In the genomic region with DNA sequence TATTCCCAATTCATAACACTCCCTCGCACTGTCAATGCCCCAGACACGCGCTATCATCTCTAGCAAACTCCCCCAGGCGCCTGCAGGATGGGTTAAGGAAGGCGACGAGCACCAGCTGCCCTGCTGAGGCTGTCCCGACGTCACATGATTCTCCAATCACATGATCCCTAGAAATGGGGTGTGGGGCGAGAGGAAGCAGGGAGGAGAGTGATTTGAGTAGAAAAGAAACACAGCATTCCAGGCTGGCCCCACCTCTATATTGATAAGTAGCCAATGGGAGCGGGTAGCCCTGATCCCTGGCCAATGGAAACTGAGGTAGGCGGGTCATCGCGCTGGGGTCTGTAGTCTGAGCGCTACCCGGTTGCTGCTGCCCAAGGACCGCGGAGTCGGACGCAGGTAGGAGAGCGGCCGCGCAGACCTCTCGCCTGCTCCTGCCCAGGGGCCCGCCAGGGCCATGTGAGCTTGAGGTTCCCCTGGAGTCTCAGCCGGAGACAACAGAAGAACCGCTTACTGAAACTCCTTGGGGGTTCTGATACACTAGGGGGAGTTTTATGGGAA, we compare ENCODE assay signal across 1 cellular context.
A peak's percentile ranks its signal among the peaks of the same experiment; 100 is the strongest.
TF ChIP-seq lines count a peak whose summit lies in the region.

A gene (plus strand): TSS at position 364 of the 558 bp plus-strand sequence. CDS start 3,863 bp downstream, outside the sequence.

TF ChIP-seq in K562, 482 proteins besides CTCF, POLR2A, EP300 and RAD21 (continued from another document and continues in another):
- TF ChIP-seq, protein P1, sequence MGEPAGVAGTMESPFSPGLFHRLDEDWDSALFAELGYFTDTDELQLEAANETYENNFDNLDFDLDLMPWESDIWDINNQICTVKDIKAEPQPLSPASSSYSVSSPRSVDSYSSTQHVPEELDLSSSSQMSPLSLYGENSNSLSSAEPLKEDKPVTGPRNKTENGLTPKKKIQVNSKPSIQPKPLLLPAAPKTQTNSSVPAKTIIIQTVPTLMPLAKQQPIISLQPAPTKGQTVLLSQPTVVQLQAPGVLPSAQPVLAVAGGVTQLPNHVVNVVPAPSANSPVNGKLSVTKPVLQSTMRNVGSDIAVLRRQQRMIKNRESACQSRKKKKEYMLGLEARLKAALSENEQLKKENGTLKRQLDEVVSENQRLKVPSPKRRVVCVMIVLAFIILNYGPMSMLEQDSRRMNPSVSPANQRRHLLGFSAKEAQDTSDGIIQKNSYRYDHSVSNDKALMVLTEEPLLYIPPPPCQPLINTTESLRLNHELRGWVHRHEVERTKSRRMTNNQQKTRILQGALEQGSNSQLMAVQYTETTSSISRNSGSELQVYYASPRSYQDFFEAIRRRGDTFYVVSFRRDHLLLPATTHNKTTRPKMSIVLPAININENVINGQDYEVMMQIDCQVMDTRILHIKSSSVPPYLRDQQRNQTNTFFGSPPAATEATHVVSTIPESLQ (CRISPR knock-in tag; IDR thresholded peaks at IDR 0.05): 0 out of 2 replicates have a peak, but pooled peaks have one; percentile 32
- TF ChIP-seq HDAC2 (IDR thresholded peaks at IDR 0.05): peak; percentile 85
- TF ChIP-seq SMC3 (conservative IDR thresholded peaks at IDR 0.05; ENCODE audit: insufficient read depth, low read depth, low read length): no peak
- peak; percentile 96 to 97 for TF ChIP-seq FOXK2 (conservative IDR thresholded peaks at IDR 0.05 in 1 of 2, IDR thresholded peaks at IDR 0.05 in 1 of 2; ENCODE audit: low read depth in 2 of 2)
- TF ChIP-seq, protein P2, sequence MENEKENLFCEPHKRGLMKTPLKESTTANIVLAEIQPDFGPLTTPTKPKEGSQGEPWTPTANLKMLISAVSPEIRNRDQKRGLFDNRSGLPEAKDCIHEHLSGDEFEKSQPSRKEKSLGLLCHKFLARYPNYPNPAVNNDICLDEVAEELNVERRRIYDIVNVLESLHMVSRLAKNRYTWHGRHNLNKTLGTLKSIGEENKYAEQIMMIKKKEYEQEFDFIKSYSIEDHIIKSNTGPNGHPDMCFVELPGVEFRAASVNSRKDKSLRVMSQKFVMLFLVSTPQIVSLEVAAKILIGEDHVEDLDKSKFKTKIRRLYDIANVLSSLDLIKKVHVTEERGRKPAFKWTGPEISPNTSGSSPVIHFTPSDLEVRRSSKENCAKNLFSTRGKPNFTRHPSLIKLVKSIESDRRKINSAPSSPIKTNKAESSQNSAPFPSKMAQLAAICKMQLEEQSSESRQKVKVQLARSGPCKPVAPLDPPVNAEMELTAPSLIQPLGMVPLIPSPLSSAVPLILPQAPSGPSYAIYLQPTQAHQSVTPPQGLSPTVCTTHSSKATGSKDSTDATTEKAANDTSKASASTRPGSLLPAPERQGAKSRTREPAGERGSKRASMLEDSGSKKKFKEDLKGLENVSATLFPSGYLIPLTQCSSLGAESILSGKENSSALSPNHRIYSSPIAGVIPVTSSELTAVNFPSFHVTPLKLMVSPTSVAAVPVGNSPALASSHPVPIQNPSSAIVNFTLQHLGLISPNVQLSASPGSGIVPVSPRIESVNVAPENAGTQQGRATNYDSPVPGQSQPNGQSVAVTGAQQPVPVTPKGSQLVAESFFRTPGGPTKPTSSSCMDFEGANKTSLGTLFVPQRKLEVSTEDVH (IDR thresholded peaks at IDR 0.05; ENCODE audit: low read depth, partially characterized antibody): peak; percentile 28
- peak; percentile 44; the same call in 1 of the 2 replicates for TF ChIP-seq CXXC5 (CRISPR knock-in tag; IDR thresholded peaks at IDR 0.05)
- TF ChIP-seq, protein P3, sequence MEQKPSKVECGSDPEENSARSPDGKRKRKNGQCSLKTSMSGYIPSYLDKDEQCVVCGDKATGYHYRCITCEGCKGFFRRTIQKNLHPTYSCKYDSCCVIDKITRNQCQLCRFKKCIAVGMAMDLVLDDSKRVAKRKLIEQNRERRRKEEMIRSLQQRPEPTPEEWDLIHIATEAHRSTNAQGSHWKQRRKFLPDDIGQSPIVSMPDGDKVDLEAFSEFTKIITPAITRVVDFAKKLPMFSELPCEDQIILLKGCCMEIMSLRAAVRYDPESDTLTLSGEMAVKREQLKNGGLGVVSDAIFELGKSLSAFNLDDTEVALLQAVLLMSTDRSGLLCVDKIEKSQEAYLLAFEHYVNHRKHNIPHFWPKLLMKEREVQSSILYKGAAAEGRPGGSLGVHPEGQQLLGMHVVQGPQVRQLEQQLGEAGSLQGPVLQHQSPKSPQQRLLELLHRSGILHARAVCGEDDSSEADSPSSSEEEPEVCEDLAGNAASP (IDR thresholded peaks at IDR 0.05): no peak
- no peak for TF ChIP-seq SIX5 (IDR thresholded peaks at IDR 0.05; ENCODE audit: borderline replicate concordance in 1 of 2, insufficient read depth in 1 of 2, low read depth in 1 of 2, low read length in 2 of 2)
- TF ChIP-seq, protein P4, sequence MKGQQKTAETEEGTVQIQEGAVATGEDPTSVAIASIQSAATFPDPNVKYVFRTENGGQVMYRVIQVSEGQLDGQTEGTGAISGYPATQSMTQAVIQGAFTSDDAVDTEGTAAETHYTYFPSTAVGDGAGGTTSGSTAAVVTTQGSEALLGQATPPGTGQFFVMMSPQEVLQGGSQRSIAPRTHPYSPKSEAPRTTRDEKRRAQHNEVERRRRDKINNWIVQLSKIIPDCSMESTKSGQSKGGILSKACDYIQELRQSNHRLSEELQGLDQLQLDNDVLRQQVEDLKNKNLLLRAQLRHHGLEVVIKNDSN (CRISPR knock-in tag; IDR thresholded peaks at IDR 0.05): peak; percentile 98
- peak; percentile 99 for TF ChIP-seq RAD51 (IDR thresholded peaks at IDR 0.05; ENCODE audit: borderline replicate concordance, low read depth)
- peak; percentile 33 for TF ChIP-seq SAP30 (IDR thresholded peaks at IDR 0.05; ENCODE audit: borderline replicate concordance, insufficient read depth, low read depth, low read length, poor library complexity, severe bottlenecking)
- no peak for TF ChIP-seq ESRRA (IDR thresholded peaks at IDR 0.05; ENCODE audit: borderline replicate concordance, low read depth)
- TF ChIP-seq NR4A1 (CRISPR knock-in tag; IDR thresholded peaks at IDR 0.05): no peak
- peak; percentile 19; the same call in 1 of the 2 replicates for TF ChIP-seq NR4A1 (tag; IDR thresholded peaks at IDR 0.05)
- TF ChIP-seq MYC (IDR thresholded peaks at IDR 0.05; ENCODE audit: low read depth, low read length): peak; percentile 52; the same call in 1 of the 2 replicates
- TF ChIP-seq MYC (CRISPR knock-in tag; IDR thresholded peaks at IDR 0.05; ENCODE audit: borderline replicate concordance, low read depth): no peak
- TF ChIP-seq, protein P5, sequence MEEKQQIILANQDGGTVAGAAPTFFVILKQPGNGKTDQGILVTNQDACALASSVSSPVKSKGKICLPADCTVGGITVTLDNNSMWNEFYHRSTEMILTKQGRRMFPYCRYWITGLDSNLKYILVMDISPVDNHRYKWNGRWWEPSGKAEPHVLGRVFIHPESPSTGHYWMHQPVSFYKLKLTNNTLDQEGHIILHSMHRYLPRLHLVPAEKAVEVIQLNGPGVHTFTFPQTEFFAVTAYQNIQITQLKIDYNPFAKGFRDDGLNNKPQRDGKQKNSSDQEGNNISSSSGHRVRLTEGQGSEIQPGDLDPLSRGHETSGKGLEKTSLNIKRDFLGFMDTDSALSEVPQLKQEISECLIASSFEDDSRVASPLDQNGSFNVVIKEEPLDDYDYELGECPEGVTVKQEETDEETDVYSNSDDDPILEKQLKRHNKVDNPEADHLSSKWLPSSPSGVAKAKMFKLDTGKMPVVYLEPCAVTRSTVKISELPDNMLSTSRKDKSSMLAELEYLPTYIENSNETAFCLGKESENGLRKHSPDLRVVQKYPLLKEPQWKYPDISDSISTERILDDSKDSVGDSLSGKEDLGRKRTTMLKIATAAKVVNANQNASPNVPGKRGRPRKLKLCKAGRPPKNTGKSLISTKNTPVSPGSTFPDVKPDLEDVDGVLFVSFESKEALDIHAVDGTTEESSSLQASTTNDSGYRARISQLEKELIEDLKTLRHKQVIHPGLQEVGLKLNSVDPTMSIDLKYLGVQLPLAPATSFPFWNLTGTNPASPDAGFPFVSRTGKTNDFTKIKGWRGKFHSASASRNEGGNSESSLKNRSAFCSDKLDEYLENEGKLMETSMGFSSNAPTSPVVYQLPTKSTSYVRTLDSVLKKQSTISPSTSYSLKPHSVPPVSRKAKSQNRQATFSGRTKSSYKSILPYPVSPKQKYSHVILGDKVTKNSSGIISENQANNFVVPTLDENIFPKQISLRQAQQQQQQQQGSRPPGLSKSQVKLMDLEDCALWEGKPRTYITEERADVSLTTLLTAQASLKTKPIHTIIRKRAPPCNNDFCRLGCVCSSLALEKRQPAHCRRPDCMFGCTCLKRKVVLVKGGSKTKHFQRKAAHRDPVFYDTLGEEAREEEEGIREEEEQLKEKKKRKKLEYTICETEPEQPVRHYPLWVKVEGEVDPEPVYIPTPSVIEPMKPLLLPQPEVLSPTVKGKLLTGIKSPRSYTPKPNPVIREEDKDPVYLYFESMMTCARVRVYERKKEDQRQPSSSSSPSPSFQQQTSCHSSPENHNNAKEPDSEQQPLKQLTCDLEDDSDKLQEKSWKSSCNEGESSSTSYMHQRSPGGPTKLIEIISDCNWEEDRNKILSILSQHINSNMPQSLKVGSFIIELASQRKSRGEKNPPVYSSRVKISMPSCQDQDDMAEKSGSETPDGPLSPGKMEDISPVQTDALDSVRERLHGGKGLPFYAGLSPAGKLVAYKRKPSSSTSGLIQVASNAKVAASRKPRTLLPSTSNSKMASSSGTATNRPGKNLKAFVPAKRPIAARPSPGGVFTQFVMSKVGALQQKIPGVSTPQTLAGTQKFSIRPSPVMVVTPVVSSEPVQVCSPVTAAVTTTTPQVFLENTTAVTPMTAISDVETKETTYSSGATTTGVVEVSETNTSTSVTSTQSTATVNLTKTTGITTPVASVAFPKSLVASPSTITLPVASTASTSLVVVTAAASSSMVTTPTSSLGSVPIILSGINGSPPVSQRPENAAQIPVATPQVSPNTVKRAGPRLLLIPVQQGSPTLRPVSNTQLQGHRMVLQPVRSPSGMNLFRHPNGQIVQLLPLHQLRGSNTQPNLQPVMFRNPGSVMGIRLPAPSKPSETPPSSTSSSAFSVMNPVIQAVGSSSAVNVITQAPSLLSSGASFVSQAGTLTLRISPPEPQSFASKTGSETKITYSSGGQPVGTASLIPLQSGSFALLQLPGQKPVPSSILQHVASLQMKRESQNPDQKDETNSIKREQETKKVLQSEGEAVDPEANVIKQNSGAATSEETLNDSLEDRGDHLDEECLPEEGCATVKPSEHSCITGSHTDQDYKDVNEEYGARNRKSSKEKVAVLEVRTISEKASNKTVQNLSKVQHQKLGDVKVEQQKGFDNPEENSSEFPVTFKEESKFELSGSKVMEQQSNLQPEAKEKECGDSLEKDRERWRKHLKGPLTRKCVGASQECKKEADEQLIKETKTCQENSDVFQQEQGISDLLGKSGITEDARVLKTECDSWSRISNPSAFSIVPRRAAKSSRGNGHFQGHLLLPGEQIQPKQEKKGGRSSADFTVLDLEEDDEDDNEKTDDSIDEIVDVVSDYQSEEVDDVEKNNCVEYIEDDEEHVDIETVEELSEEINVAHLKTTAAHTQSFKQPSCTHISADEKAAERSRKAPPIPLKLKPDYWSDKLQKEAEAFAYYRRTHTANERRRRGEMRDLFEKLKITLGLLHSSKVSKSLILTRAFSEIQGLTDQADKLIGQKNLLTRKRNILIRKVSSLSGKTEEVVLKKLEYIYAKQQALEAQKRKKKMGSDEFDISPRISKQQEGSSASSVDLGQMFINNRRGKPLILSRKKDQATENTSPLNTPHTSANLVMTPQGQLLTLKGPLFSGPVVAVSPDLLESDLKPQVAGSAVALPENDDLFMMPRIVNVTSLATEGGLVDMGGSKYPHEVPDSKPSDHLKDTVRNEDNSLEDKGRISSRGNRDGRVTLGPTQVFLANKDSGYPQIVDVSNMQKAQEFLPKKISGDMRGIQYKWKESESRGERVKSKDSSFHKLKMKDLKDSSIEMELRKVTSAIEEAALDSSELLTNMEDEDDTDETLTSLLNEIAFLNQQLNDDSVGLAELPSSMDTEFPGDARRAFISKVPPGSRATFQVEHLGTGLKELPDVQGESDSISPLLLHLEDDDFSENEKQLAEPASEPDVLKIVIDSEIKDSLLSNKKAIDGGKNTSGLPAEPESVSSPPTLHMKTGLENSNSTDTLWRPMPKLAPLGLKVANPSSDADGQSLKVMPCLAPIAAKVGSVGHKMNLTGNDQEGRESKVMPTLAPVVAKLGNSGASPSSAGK (IDR thresholded peaks at IDR 0.05): peak; percentile 97
- TF ChIP-seq, protein P6, sequence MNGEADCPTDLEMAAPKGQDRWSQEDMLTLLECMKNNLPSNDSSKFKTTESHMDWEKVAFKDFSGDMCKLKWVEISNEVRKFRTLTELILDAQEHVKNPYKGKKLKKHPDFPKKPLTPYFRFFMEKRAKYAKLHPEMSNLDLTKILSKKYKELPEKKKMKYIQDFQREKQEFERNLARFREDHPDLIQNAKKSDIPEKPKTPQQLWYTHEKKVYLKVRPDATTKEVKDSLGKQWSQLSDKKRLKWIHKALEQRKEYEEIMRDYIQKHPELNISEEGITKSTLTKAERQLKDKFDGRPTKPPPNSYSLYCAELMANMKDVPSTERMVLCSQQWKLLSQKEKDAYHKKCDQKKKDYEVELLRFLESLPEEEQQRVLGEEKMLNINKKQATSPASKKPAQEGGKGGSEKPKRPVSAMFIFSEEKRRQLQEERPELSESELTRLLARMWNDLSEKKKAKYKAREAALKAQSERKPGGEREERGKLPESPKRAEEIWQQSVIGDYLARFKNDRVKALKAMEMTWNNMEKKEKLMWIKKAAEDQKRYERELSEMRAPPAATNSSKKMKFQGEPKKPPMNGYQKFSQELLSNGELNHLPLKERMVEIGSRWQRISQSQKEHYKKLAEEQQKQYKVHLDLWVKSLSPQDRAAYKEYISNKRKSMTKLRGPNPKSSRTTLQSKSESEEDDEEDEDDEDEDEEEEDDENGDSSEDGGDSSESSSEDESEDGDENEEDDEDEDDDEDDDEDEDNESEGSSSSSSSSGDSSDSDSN (IDR thresholded peaks at IDR 0.05; ENCODE audit: borderline replicate concordance in 1 of 2, low read depth in 2 of 2, low read length in 2 of 2): 0 out of 4 replicates have a peak, but pooled peaks of 1 of the 2 experiments have one; percentile 18
- TF ChIP-seq ETV6 (IDR thresholded peaks at IDR 0.05; ENCODE audit: borderline replicate concordance in 1 of 2, low read depth in 2 of 2, low read length in 1 of 2): 0 out of 4 replicates have a peak, but pooled peaks of 1 of the 2 experiments have one; percentile 15
- no peak for TF ChIP-seq ETV6 (CRISPR knock-in tag; IDR thresholded peaks at IDR 0.05; ENCODE audit: borderline replicate concordance)
- TF ChIP-seq CHD2 (IDR thresholded peaks at IDR 0.05; ENCODE audit: low read depth, low read length): peak; percentile 71; the same call in 1 of the 2 replicates
- TF ChIP-seq NR2C2 (CRISPR knock-in tag; IDR thresholded peaks at IDR 0.05): peak; percentile 50; the same call in 1 of the 2 replicates
- TF ChIP-seq NR2C2 (tag; IDR thresholded peaks at IDR 0.05): peak; percentile 61; the same call in 1 of the 2 replicates
- no peak for TF ChIP-seq ZZZ3 (IDR thresholded peaks at IDR 0.05)
- TF ChIP-seq CAMTA2 (CRISPR knock-in tag; conservative IDR thresholded peaks at IDR 0.05): no peak
- peak; percentile 67; the same call in 1 of the 2 replicates for TF ChIP-seq CREM (IDR thresholded peaks at IDR 0.05; ENCODE audit: low read depth)
- no peak for TF ChIP-seq GATA2 (CRISPR knock-in tag; IDR thresholded peaks at IDR 0.05)
- peak; percentile 41 for TF ChIP-seq TAF1 (IDR thresholded peaks at IDR 0.05; ENCODE audit: control insufficient read depth, extremely low read depth, insufficient read depth, low read length, severe bottlenecking)
- TF ChIP-seq ELF4 (CRISPR knock-in tag; IDR thresholded peaks at IDR 0.05): 0 out of 2 replicates have a peak, but pooled peaks have one; percentile 30
- TF ChIP-seq CBFA2T2 (conservative IDR thresholded peaks at IDR 0.05): peak; percentile 92
- TF ChIP-seq ZNF232 (CRISPR knock-in tag; IDR thresholded peaks at IDR 0.05): 0 out of 2 replicates have a peak, but pooled peaks have one; percentile 64
- TF ChIP-seq MIER1 (IDR thresholded peaks at IDR 0.05; ENCODE audit: low read depth): no peak
- TF ChIP-seq RBM15 (IDR thresholded peaks at IDR 0.05; ENCODE audit: insufficient read depth, low read length): no peak
- no peak for TF ChIP-seq HMG20A (CRISPR knock-in tag; conservative IDR thresholded peaks at IDR 0.05)
- TF ChIP-seq ATF7 (IDR thresholded peaks at IDR 0.05): peak; percentile 74
- peak; percentile 73 for TF ChIP-seq SUPT5H (IDR thresholded peaks at IDR 0.05)
